In the genomic region with DNA sequence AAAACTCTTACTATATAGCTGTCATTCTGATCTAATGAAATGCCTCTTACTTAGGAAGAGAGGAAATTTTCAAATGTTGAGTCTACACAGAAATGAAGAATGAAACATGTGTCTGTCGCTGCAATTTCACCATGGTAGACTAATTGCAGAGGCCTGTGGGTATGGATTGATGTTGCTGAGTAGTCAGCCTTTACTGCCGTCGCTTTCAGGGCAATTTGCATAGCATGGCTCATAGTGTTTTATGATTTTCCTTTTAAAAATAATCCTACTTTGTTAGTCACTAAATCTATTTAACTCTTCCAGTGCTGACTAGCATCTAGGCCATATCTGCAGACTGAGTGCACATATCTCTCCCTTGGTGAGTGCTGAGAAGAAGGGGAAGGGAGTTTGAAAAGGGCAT, we compare ENCODE assay signal across 24 cellular contexts.
"Had no signal": no experiment of that assay in that cellular context is flagged by ENCODE, and none has a peak within 500 bp of the region (broad histone marks: within the 10 kb centered on the region; RNA-seq: fewer than 3 reads in every experiment).

No MANE protein-coding gene starts in this region.

- H3K36me3 ChIP-seq: esophagus squamous epithelium, gastrocnemius medialis, right atrium auricular region, spleen, suprapubic skin, tibial artery, upper lobe of right lung had no signal

- H3K9me3 ChIP-seq: esophagus squamous epithelium, gastrocnemius medialis, right atrium auricular region, spleen, suprapubic skin, tibial artery, upper lobe of right lung had no signal

- H3K4me3 ChIP-seq: esophagus squamous epithelium, gastrocnemius medialis, right atrium auricular region, spleen, suprapubic skin, tibial artery, upper lobe of right lung had no signal

- ATAC-seq: activated CD4-positive, alpha-beta T cell treated with anti-CD3 and anti-CD28 coated beads for 36 hours; gastrocnemius medialis; left ventricle myocardium superior; naive thymus-derived CD4-positive, alpha-beta T cell; upper lobe of right lung had no signal

- FAIRE-seq: colon, endometrium had no signal

- DNase-seq: activated CD4-positive, alpha-beta T cell treated with anti-CD3 and anti-CD28 coated beads for 36 hours; activated CD4-positive, alpha-beta T cell treated with anti-CD3 and anti-CD28 coated beads, Interleukin-2, amount 50 U/mL, for 4 hours; activated CD4-positive, CD25-positive, alpha-beta regulatory T cell; activated CD8-positive, alpha-beta memory T cell treated with anti-CD3 and anti-CD28 coated beads for 24 hours; activated effector memory CD4-positive, alpha-beta T cell treated with Interleukin-2 at 50 U/mL for 16 hours; activated naive CD4-positive, alpha-beta T cell treated with Interleukin-2 at 50 U/mL for 16 hours; anterior cingulate cortex; effector CD8-positive, alpha-beta T cell; esophagus squamous epithelium; gastrocnemius medialis; glutamatergic neuron; islet precursor cell; left ventricle myocardium superior; naive thymus-derived CD4-positive, alpha-beta T cell; spleen; stimulated activated naive CD4-positive, alpha-beta T cell; T-helper 2 cell; tibial artery; upper lobe of right lung had no signal

- H3K27ac ChIP-seq: epithelial cell of prostate, esophagus squamous epithelium, gastrocnemius medialis, right atrium auricular region, spleen, suprapubic skin, tibial artery, upper lobe of right lung had no signal

- H3K27me3 ChIP-seq: esophagus squamous epithelium, gastrocnemius medialis, right atrium auricular region, spleen, suprapubic skin, tibial artery, upper lobe of right lung had no signal

- H3K4me1 ChIP-seq: esophagus squamous epithelium, gastrocnemius medialis, right atrium auricular region, spleen, suprapubic skin, tibial artery, upper lobe of right lung had no signal
